ENCODE assay signal across 20 cellular contexts in the genomic region with DNA sequence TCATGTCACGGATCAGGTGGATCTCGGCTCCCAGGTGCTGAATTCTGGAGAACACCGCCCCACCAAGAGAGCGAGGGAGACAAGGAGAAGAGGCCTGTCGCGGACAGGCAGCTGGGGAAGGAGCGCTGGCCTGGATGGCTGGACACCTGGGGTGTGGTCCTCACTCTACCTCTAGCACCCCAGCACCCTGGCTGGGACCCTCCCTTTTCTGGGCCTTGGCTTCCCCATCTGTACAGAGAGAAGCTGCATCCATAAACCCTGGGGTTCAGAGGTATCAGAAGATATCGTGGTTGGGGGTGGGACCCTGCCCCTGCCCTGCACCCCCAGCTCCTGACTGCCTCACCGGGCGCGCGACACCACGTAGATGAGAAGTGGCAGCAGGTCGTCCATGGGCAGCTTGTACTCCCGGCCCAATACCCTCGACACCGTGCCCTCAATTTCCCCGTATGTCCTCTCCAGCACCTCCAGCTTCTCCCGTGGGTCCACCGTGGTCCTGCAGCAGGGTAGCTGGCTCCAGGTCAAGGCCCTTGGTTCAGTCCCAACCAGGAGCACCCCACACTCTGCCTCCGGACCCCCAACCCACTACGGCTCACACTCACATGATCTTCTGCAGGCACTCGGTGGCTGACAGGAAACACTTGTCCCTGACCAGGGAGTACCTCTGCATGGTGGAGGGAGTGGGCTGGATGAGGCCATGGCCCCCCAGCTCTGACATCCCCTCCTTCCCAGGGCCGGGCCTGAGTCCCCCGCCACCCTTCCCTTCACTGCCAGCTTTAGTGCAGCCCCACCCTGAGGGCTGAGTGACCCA. TPM values are rescaled to one million over a fixed set of nuclear protein-coding genes. Genes with fewer than 3 reads are reported as not detected.
DNase-seq lines count a peak whose midpoint lies in the region; ATAC-seq, FAIRE-seq and TF ChIP-seq lines count a peak whose summit lies in the region.
"Had no signal": no experiment of that assay in that cellular context is flagged by ENCODE, and none has a peak within 500 bp of the region (broad histone marks: within the 10 kb centered on the region; RNA-seq: fewer than 3 reads in every experiment).

No MANE protein-coding gene starts in this region.

- CTCF ChIA-PET in RWPE1 (lab: Yijun Ruan, JAX): no interaction called here

- no peak for TF ChIP-seq CTCF in D721Med (IDR thresholded peaks at IDR 0.05; ENCODE audit: insufficient read depth, missing control alignments)
- TF ChIP-seq CTCF in RWPE1 (conservative IDR thresholded peaks at IDR 0.05; ENCODE audit: low read depth): no peak
- TF ChIP-seq CTCF in left ventricle myocardium inferior (IDR thresholded peaks at IDR 0.05; ENCODE audit: borderline replicate concordance): no peak
- TF ChIP-seq CTCF in esophagus muscularis mucosa (IDR thresholded peaks at IDR 0.05): no peak

- no peak for TF ChIP-seq POLR2A in esophagus muscularis mucosa (IDR thresholded peaks at IDR 0.05; ENCODE audit: low read depth)

- H3K4me3 ChIP-seq in left ventricle myocardium inferior: no peak overlapping the region
- no peak overlapping the region for H3K4me3 ChIP-seq in esophagus muscularis mucosa
- H3K4me3 ChIP-seq: heart right ventricle, K562 had no signal

- H3K27ac ChIP-seq in RWPE1: peak overlapping the region; percentile 72
- H3K27ac ChIP-seq in left ventricle myocardium inferior (replicated peaks): no peak overlapping the region
- no peak overlapping the region for H3K27ac ChIP-seq in esophagus muscularis mucosa (replicated peaks in 1 of 4)
- H3K27ac ChIP-seq: heart right ventricle, HL-60 had no signal

- no peaks in the 10 kb centered on the region for H3K27me3 ChIP-seq in left ventricle myocardium inferior (ENCODE audit: low read depth)
- H3K27me3 ChIP-seq in esophagus muscularis mucosa: no peaks in the 10 kb centered on the region
- H3K27me3 ChIP-seq: heart right ventricle had no signal

- intact Hi-C loops in left ventricle myocardium inferior (cut with micrococcal nuclease): no loop called here
- intact Hi-C loops in posterior vena cava (cut with DNase I): no loop called here
- intact Hi-C loops in esophagus muscularis mucosa (cut with DNase I): no loop called here

- 87% methylated on average over 21 of the region's 25 CpGs for WGBS in esophagus muscularis mucosa

- POLR2A ChIA-PET in RWPE1 (lab: Yijun Ruan, JAX; ENCODE audit: low non-redundant PET): no interaction called here

- DNase-seq in D721Med (ENCODE audit: insufficient read length, low spot score) (peak; percentile 1), RWPE1 (ENCODE audit: low spot score) (no peak), left ventricle myocardium inferior (peak; percentile 15), posterior vena cava (ENCODE audit: low spot score) (peak; percentile 68), esophagus muscularis mucosa (ENCODE audit: extremely low spot score) (no peak)
- no peak for DNase-seq in stimulated activated CD8-positive, alpha-beta memory T cell treated with anti-CD3 and anti-CD28 coated beads, Interleukin-4, amount 100 ng/mL, for 48 hours
- DNase-seq: AML-193; effector CD4-positive, alpha-beta T cell; midbrain; NCI-H2081 treated with DMSO at 0.1 percent for 48 hours; NCI-H510A treated with DMSO at 0.1 percent for 48 hours had no signal

- H3K4me1 ChIP-seq in left ventricle myocardium inferior (peaks cover 38% of the 10 kb centered on the region), esophagus muscularis mucosa (peaks cover 0 to 6% (median under 1%) of the 10 kb centered on the region in 4 donors)
- H3K4me1 ChIP-seq: Caco-2 had no signal

- TF ChIP-seq EP300 in esophagus muscularis mucosa (IDR thresholded peaks at IDR 0.05): no peak

- no peak for FAIRE-seq in D721Med (lab: Jason Lieb, UNC)
- FAIRE-seq: islet of Langerhans, K562 had no signal

- H3K36me3 ChIP-seq in left ventricle myocardium inferior: peaks cover 50% of the 10 kb centered on the region
- peaks cover 0 to 64% (median 23%) of the 10 kb centered on the region in 4 donors for H3K36me3 ChIP-seq in esophagus muscularis mucosa

- no peaks in the 10 kb centered on the region for H3K9me3 ChIP-seq in left ventricle myocardium inferior (replicated peaks)
- H3K9me3 ChIP-seq in esophagus muscularis mucosa: no peaks in the 10 kb centered on the region
- H3K9me3 ChIP-seq: Caco-2, heart right ventricle had no signal

- ATAC-seq in HG02763 (IDR thresholded peaks at IDR 0.05; ENCODE audit: unreplicated experiment): no peak
- ATAC-seq: activated CD4-positive, alpha-beta T cell treated with anti-CD3 and anti-CD28 coated beads for 36 hours; heart right ventricle; K562 had no signal

RNA-seq across cellular contexts. Expression of gene ALS2CL, which starts 21.7 kb away (rescaled TPM):
- total RNA-seq in left ventricle myocardium inferior (33.7 TPM), posterior vena cava (10 to 100 TPM; 12.1 to 12.5 TPM), esophagus muscularis mucosa (10 to 100 TPM in 2 of 4 donors, 1 to 10 TPM in 2; 3.3 to 11.8 (median 10.8) TPM)

RNA-seq across cellular contexts. Expression of gene TMIE, which starts 29.4 kb away (rescaled TPM):
- 1.5 TPM for total RNA-seq in left ventricle myocardium inferior
- 1 to 10 TPM; 1.4 TPM for total RNA-seq in posterior vena cava
- 1 to 10 TPM in 1 of 4 donors, under 1 TPM in 2, not detected in 1; 0.33 to 1.2 (median 0.69) TPM for total RNA-seq in esophagus muscularis mucosa
- total RNA-seq: Caco-2, G401, K562 had no signal

RNA-seq across cellular contexts. Expression of gene PRSS50, which starts 45.9 kb away (rescaled TPM):
- total RNA-seq in left ventricle myocardium inferior: 0.22 TPM
- not detected for total RNA-seq in posterior vena cava
- total RNA-seq in esophagus muscularis mucosa: under 1 TPM in 3 of 4 donors, not detected in 1; 0.32 to 0.46 (median 0.42) TPM
- total RNA-seq: activated CD4-positive, alpha-beta T cell treated with anti-CD3 and anti-CD28 coated beads for 36 hours; Caco-2; fibroblast of lung; G401; K562 had no signal

RNA-seq across cellular contexts. Expression of gene FAM240A, which starts 59.4 kb away (rescaled TPM):
- total RNA-seq in left ventricle myocardium inferior: not detected
- under 1 TPM in 1 of 2 donors, not detected in 1; 0.28 TPM for total RNA-seq in posterior vena cava
- not detected for total RNA-seq in esophagus muscularis mucosa
- total RNA-seq: activated CD4-positive, alpha-beta T cell treated with anti-CD3 and anti-CD28 coated beads for 36 hours; Caco-2; fibroblast of lung; G401; K562 had no signal

Comparison
In these comparisons a context has a peak if more than half of its experiments do, and no peak if none do; other contexts are left out.
1. DNase-seq: peak in D721Med (single experiment), left ventricle myocardium inferior (single experiment) and posterior vena cava (single experiment); none in RWPE1 (single experiment), stimulated activated CD8-positive, alpha-beta memory T cell treated with anti-CD3 and anti-CD28 coated beads, Interleukin-4, amount 100 ng/mL, for 48 hours (single experiment) and esophagus muscularis mucosa (single experiment).